In genomic region chr2:17311104-17311619, GRCh38 we compare ENCODE assay signal across 1 cellular context.
TF ChIP-seq lines count a peak whose summit lies in the region.

No MANE protein-coding gene starts in this region.

TF ChIP-seq in GM23338, 12 proteins besides CTCF, POLR2A, EP300 and RAD21 (continued from another document):
- TF ChIP-seq ZNF462 (CRISPR knock-in tag; IDR thresholded peaks at IDR 0.05) = no peak
- TF ChIP-seq POLR2AphosphoS5 (IDR thresholded peaks at IDR 0.05; ENCODE audit: low read depth) = no peak
- no peak for TF ChIP-seq ZNF331 (CRISPR knock-in tag; IDR thresholded peaks at IDR 0.05; ENCODE audit: low read depth)
- TF ChIP-seq EZH2phosphoT487 (IDR thresholded peaks at IDR 0.05; ENCODE audit: unreplicated experiment) = no peak
- TF ChIP-seq REST (IDR thresholded peaks at IDR 0.05; ENCODE audit: unreplicated experiment) = no peak
- TF ChIP-seq JUNB (IDR thresholded peaks at IDR 0.05; ENCODE audit: unreplicated experiment) = no peak
